1 cellular context compared by ENCODE assay signal in the genomic region with DNA sequence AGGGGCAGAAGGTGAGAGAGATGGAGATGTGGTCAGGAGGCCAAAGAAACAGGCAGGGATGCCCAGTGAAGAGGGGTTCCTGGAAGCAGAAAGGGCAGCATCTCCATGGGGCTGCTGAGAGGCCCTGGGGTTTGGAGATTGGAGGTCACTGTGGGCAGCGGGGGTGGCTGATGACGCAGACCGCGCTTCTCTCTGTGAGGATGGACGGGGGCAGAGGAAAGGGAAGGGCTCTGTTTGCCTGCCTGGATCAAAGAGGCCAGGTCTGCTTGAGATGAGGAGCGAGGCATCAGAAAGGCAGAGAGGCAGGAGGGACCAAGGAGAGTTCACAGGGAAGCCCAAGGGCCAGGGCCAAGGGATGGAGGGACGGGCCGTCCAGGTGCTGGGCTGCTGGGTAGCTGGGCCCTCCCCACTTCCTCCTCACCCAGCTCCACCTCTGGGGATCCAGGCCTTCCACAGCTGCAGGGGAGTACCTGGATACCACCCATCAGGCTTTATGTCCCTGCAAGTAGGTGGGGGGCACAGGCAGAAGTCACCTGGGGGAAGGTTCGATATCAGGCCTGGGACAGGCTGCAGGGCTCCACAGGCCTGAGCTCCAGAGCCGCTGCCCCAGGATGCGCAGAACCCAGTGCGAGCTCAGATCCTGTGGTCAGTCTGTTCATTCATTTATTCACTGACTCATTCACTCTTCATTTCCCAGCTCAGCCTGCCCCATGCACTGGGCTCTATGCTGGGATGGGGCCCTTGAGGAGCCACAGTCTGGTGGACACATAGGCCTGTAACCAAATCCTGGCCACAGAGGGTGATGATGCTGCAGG.
TF ChIP-seq lines count a peak whose summit lies in the region.

No MANE protein-coding gene starts in this region.

TF ChIP-seq in K562, 482 proteins besides CTCF, POLR2A, EP300 and RAD21:
- TF ChIP-seq EGR1 (conservative IDR thresholded peaks at IDR 0.05): peak; percentile 38; the same call in 1 of the 2 replicates
- TF ChIP-seq FOXA1 (IDR thresholded peaks at IDR 0.05; ENCODE audit: borderline replicate concordance): no peak
